ENCODE assay signal across 22 cellular contexts in genomic region chr6:39553811-39554802, GRCh38.
DNase-seq lines count a peak whose midpoint lies in the region; ATAC-seq, FAIRE-seq and TF ChIP-seq lines count a peak whose summit lies in the region.
"Had no signal": no experiment of that assay in that cellular context is flagged by ENCODE, and none has a peak within 500 bp of the region (broad histone marks: within the 10 kb centered on the region; RNA-seq: fewer than 3 reads in every experiment).

No MANE protein-coding gene starts in this region.

- no peak for TF ChIP-seq POLR2A in heart left ventricle (IDR thresholded peaks at IDR 0.05)
- no peak for TF ChIP-seq POLR2A in GM12892 (IDR thresholded peaks at IDR 0.05; ENCODE audit: low read depth, low read length)

- no peaks in the 10 kb centered on the region for H3K9me3 ChIP-seq in HEK293 (ENCODE audit: control insufficient read depth, insufficient read depth, low read depth, low read length)
- H3K9me3 ChIP-seq in heart left ventricle: no peaks in the 10 kb centered on the region
- H3K9me3 ChIP-seq: tibial nerve had no signal

- no peaks in the 10 kb centered on the region for H3K27me3 ChIP-seq in heart left ventricle
- H3K27me3 ChIP-seq: tibial nerve had no signal

- no peak for TF ChIP-seq CTCF in HEK293 (tag by site-specific recombination; IDR thresholded peaks at IDR 0.05)
- TF ChIP-seq CTCF in astrocyte of the cerebellum (IDR thresholded peaks at IDR 0.05; ENCODE audit: low read depth, low read length, missing control alignments): no peak
- no peak for TF ChIP-seq CTCF in heart left ventricle (IDR thresholded peaks at IDR 0.05)

- POLR2A ChIA-PET in HEK293 (lab: Yijun Ruan, JAX): no interaction called here

- no peak overlapping the region for H3K27ac ChIP-seq in HEK293 (ENCODE audit: extremely low read depth, low read depth, low read length)
- H3K27ac ChIP-seq in heart left ventricle: no peak overlapping the region
- H3K27ac ChIP-seq: C4-2B, tibial nerve, VCaP had no signal

- in situ Hi-C loops in astrocyte of the cerebellum (cut with HindIII; ENCODE audit: low sequenced_read_pairs): no loop called here

- intact Hi-C loops in heart left ventricle (cut with DNase I): loop anchor here in 1 of 10 donors (10.0 kb wide), 1 partner anchor 179 kb away; no protein-coding TSS in a partner anchor

- WGBS in heart left ventricle, 4 donors: 70 to 78% (median 72%) methylated on average over 11 of the region's 11 CpGs

- no peak for FAIRE-seq in GM12892 (lab: Jason Lieb, UNC)

- CTCF ChIA-PET in HEK293 (lab: Yijun Ruan, JAX): interaction anchor here (0.6 kb wide), 1 partner anchor 860 kb away, joined by 3 read pairs; no protein-coding TSS in a partner anchor

- H3K4me1 ChIP-seq in HEK293 (ENCODE audit: control insufficient read depth, insufficient read depth, low read length): peaks cover 2% of the 10 kb centered on the region; the same call in 1 of the 2 replicates
- peaks cover 0 to 22% (median 0%) of the 10 kb centered on the region in 12 donors for H3K4me1 ChIP-seq in heart left ventricle

- H3K36me3 ChIP-seq in HEK293 (ENCODE audit: control insufficient read depth in 2 of 2, insufficient read depth in 1 of 2, low read length in 2 of 2) (no peaks in the 10 kb centered on the region), heart left ventricle (no peaks in the 10 kb centered on the region)
- H3K36me3 ChIP-seq: tibial nerve had no signal

- DNase-seq in astrocyte of the cerebellum (ENCODE audit: low read depth) (peak; percentile 32), heart left ventricle (peak in 4 of 5 donors; percentile 25 to 43 (median 26)), stromal cell of bone marrow (ENCODE audit: low read depth) (peak; percentile 53), activated T-cell treated with anti-CD3 and anti-CD28 coated beads for 4 hours (no peak), NCI-H526 (lab: John Stamatoyannopoulos, UW) (no peak), GM12892 (ENCODE audit: insufficient read length) (no peak)
- DNase-seq: activated CD4-positive, alpha-beta memory T cell treated with anti-CD3 and anti-CD28 coated beads, Interleukin-2, amount 10 ng/mL, durations not matched to agents 7 days and 5 days; activated T-cell treated with anti-CD3 and anti-CD28 coated beads, Interleukin-2, amount 50 U/mL, for 4 hours; central memory CD4-positive, alpha-beta T cell; DMS153; effector memory CD8-positive, alpha-beta T cell; HCEC 1CT; Kasumi-1; NCI-H2171 treated with DMSO at 0.1 percent for 48 hours; T-cell had no signal

- peak; percentile 34 to 63 (median 57) for ATAC-seq in heart left ventricle
- ATAC-seq: activated naive CD4-positive, alpha-beta T cell treated with anti-CD3 and anti-CD28 coated beads, Interleukin-2, amount 50 U/mL, for 72 hours; activated T-cell treated with anti-CD3 and anti-CD28 coated beads, Interleukin-2, amount 50 U/mL, for 4 hours; effector memory CD8-positive, alpha-beta T cell; left lobe of liver; T-cell had no signal

- H3K4me3 ChIP-seq in HEK293 (ENCODE audit: low read depth, low read length) (no peak overlapping the region), astrocyte of the cerebellum (ENCODE audit: low read depth, low read length) (no peak overlapping the region), heart left ventricle (no peak overlapping the region)
- H3K4me3 ChIP-seq: smooth muscle cell, tibial nerve had no signal

TF ChIP-seq in HEK293, 187 proteins besides CTCF, POLR2A, EP300 and RAD21:
- TF ChIP-seq HOXD13 (CRISPR knock-in tag; IDR thresholded peaks at IDR 0.05; ENCODE audit: borderline replicate concordance) (no peak), RBAK (tag by site-specific recombination; IDR thresholded peaks at IDR 0.05) (no peak), ZIC2 (tag by site-specific recombination; IDR thresholded peaks at IDR 0.05) (peak; percentile 88), ZNF654 (tag by site-specific recombination; IDR thresholded peaks at IDR 0.05; ENCODE audit: low read depth) (no peak), SCRT2 (tag by site-specific recombination; IDR thresholded peaks at IDR 0.05) (peak; percentile 30; the same call in 1 of the 2 replicates), ZNF398 (tag by site-specific recombination; IDR thresholded peaks at IDR 0.05) (no peak)
TF ChIP-seq in HEK293: peak in this region for 2.

Comparison
In these comparisons a context has a peak if more than half of its experiments do, and no peak if none do; other contexts are left out.
1. DNase-seq: peak in astrocyte of the cerebellum (single experiment), heart left ventricle (4 of 5) and stromal cell of bone marrow (single experiment); none in activated T-cell treated with anti-CD3 and anti-CD28 coated beads for 4 hours (single experiment), NCI-H526 (0 of 2) and GM12892 (single experiment).